In genomic region chr15:24865300-24865699, GRCh38 we compare ENCODE assay signal across 1 cellular context.
TF ChIP-seq lines count a peak whose summit lies in the region.

No MANE protein-coding gene starts in this region.

TF ChIP-seq in GM23338, 12 proteins besides CTCF, POLR2A, EP300 and RAD21 (continued from another document):
- TF ChIP-seq ZNF462 (CRISPR knock-in tag; IDR thresholded peaks at IDR 0.05) (no peak), JUNB (IDR thresholded peaks at IDR 0.05; ENCODE audit: unreplicated experiment) (no peak), CREB1 (CRISPR knock-in tag; IDR thresholded peaks at IDR 0.05; ENCODE audit: low read depth) (no peak), EZH2 (IDR thresholded peaks at IDR 0.05; ENCODE audit: low read depth, unreplicated experiment) (no peak)
TF ChIP-seq in GM23338: peak in this region for 0.
